In the genomic region with DNA sequence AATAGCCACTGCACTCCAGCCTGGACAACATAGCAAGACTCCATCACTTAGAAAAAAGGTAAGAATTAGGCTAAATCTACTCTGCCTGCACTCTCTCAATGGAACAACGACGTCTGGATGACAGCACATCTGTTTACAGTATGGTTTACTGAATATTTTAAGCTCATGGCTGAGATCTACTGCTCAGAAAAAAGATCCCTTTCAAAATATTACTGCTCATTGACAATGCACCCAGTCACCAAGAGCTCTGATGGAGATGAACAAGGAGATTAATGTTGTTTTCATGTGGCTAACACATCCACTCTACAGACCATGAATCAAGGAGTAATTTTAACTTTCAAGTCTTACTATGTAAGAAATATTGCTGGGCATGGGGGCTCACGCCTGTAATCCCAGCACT, we compare ENCODE assay signal across 19 cellular contexts.
"Had no signal": no experiment of that assay in that cellular context is flagged by ENCODE, and none has a peak within 500 bp of the region (broad histone marks: within the 10 kb centered on the region; RNA-seq: fewer than 3 reads in every experiment).

No MANE protein-coding gene starts in this region.

- ATAC-seq: esophagus mucosa, gastrocnemius medialis, heart right ventricle, WTC11 had no signal

- H3K4me1 Mint-ChIP-seq: WTC11 had no signal

- H3K9me3 Mint-ChIP-seq: activated CD4-positive, alpha-beta memory T cell treated with anti-CD3 and anti-CD28 coated beads for 36 hours; activated naive CD4-positive, alpha-beta T cell treated with anti-CD3 and anti-CD28 coated beads for 36 hours; nephron progenitor cell; T-helper 2 cell treated with Interferon-gamma antibody and Interleukin-4, amounts not matched to agents 5 μg/mL and 100 μg/mL, for 36 hours; WTC11 had no signal

- H3K27ac Mint-ChIP-seq: activated CD4-positive, alpha-beta memory T cell treated with anti-CD3 and anti-CD28 coated beads for 36 hours; activated naive CD4-positive, alpha-beta T cell treated with anti-CD3 and anti-CD28 coated beads for 36 hours; nephron progenitor cell; T-helper 2 cell treated with Interferon-gamma antibody and Interleukin-4, amounts not matched to agents 5 μg/mL and 100 μg/mL, for 36 hours; WTC11 had no signal

- H3K4me3 ChIP-seq: adrenal gland, gastrocnemius medialis, heart right ventricle, tibial nerve, uterus had no signal

- DNase-seq: activated CD4-positive, alpha-beta memory T cell treated with anti-CD3 and anti-CD28 coated beads for 36 hours; activated CD4-positive, alpha-beta T cell treated with anti-CD3 and anti-CD28 coated beads for 4 hours; activated naive CD4-positive, alpha-beta T cell treated with anti-CD3 and anti-CD28 coated beads for 36 hours; activated T-cell treated with anti-CD3 and anti-CD28 coated beads, Interleukin-2, amount 50 U/mL, for 1 hour; cerebellar nuclear complex; cortex of kidney; gastrocnemius medialis; heart right ventricle; mesenchymal stem cell; nephron progenitor cell; nucleus accumbens; retina; stimulated activated naive CD4-positive, alpha-beta T cell treated with Interleukin-2 at 50 U/mL for 16 hours; uterus had no signal

- H3K4me1 ChIP-seq: adrenal gland, gastrocnemius medialis, heart right ventricle, uterus had no signal

- H3K36me3 ChIP-seq: adrenal gland, uterus had no signal

- H3K27me3 Mint-ChIP-seq: activated CD4-positive, alpha-beta memory T cell treated with anti-CD3 and anti-CD28 coated beads for 36 hours had no signal

- H3K4me3 Mint-ChIP-seq: activated CD4-positive, alpha-beta memory T cell treated with anti-CD3 and anti-CD28 coated beads for 36 hours; activated naive CD4-positive, alpha-beta T cell treated with anti-CD3 and anti-CD28 coated beads for 36 hours; nephron progenitor cell; T-helper 2 cell treated with Interferon-gamma antibody and Interleukin-4, amounts not matched to agents 5 μg/mL and 100 μg/mL, for 36 hours; WTC11 had no signal

- H3K27ac ChIP-seq: adrenal gland, gastrocnemius medialis, heart right ventricle, tibial nerve, uterus had no signal

- H3K27me3 ChIP-seq: adrenal gland, gastrocnemius medialis, heart right ventricle, tibial nerve, uterus had no signal

- H3K9me3 ChIP-seq: adrenal gland, gastrocnemius medialis, heart right ventricle, tibial nerve, uterus had no signal
